Comparison of ENCODE assay signal across 8 cellular contexts in genomic region chr22:28773461-28773867, GRCh38. TPM values are rescaled to one million over a fixed set of nuclear protein-coding genes. Genes with fewer than 3 reads are reported as not detected.
A peak's percentile ranks its signal among the peaks of the same experiment; 100 is the strongest.
DNase-seq lines count a peak whose midpoint lies in the region; TF ChIP-seq lines count a peak whose summit lies in the region.

No MANE protein-coding gene starts in this region.

- H3K9me2 ChIP-seq in GM23248 (ENCODE audit: insufficient read depth) (no peaks in the 10 kb centered on the region), MM.1S (replicated peaks; ENCODE audit: insufficient read depth, low read length) (no peaks in the 10 kb centered on the region)

- peaks cover 14% of the 10 kb centered on the region for H3K36me3 ChIP-seq in GM23248 (ENCODE audit: low read depth)
- peaks cover 5% of the 10 kb centered on the region; the same call in 1 of the 2 replicates for H3K36me3 ChIP-seq in MM.1S (replicated peaks; ENCODE audit: insufficient read depth, low read length)
- peaks cover 0 to 8% of the 10 kb centered on the region in 2 donors for H3K36me3 ChIP-seq in muscle layer of duodenum (ENCODE audit: control insufficient read depth in 1 of 2, insufficient read depth in 2 of 2, low read length in 2 of 2)

- H2AFZ ChIP-seq in GM23248 (peak overlapping the region; percentile 79), MM.1S (ENCODE audit: low read length) (no peak overlapping the region)

- DNase-seq in GM23248 (peak; percentile 63), MM.1S (peak; percentile 66), coronary artery (ENCODE audit: low spot score) (no peak), NCI-H2196 treated with DMSO at 0.1 percent for 48 hours (lab: John Stamatoyannopoulos, UW; ENCODE audit: unreplicated experiment) (no peak), NCI-H1417 treated with DMSO at 0.1 percent for 48 hours (lab: John Stamatoyannopoulos, UW) (no peak)
- no peak for DNase-seq in activated CD8-positive, alpha-beta memory T cell treated with anti-CD3 and anti-CD28 coated beads, Interleukin-2, amount 50 U/mL, for 4 hours

- H4K20me1 ChIP-seq in GM23248 (ENCODE audit: insufficient read depth) (no peaks in the 10 kb centered on the region), MM.1S (ENCODE audit: insufficient read depth, low read length) (no peaks in the 10 kb centered on the region)

- peaks cover 49% of the 10 kb centered on the region for H3K79me2 ChIP-seq in GM23248 (ENCODE audit: insufficient read depth)
- H3K79me2 ChIP-seq in MM.1S (ENCODE audit: low read length): peaks cover 55% of the 10 kb centered on the region

- H3F3A ChIP-seq in GM23248 (ENCODE audit: insufficient read depth) (peaks cover 12% of the 10 kb centered on the region), MM.1S (ENCODE audit: insufficient read depth, low read length) (peaks cover 15% of the 10 kb centered on the region)

- WGBS in GM23248 (ENCODE audit: low coverage in 1 of 2, low lambda C conversion rate in 2 of 2, missing lambda C conversion rate in 2 of 2), 2 experiments: 0 to 1% methylated on average over 10 of the region's 10 CpGs

- in situ Hi-C loops in GM23248 (cut with MboI): no loop called here

- no peaks in the 10 kb centered on the region for H3K9me3 ChIP-seq in GM23248 (ENCODE audit: low read depth)
- H3K9me3 ChIP-seq in MM.1S (replicated peaks; ENCODE audit: insufficient read depth, low read length): no peaks in the 10 kb centered on the region
- no peaks in the 10 kb centered on the region for H3K9me3 ChIP-seq in muscle layer of duodenum (ENCODE audit: control insufficient read depth in 1 of 2, low read length in 2 of 2)

- no peaks in the 10 kb centered on the region for H3K27me3 ChIP-seq in GM23248 (replicated peaks; ENCODE audit: insufficient read depth)
- H3K27me3 ChIP-seq in MM.1S (replicated peaks; ENCODE audit: insufficient read depth, low read length): no peaks in the 10 kb centered on the region
- H3K27me3 ChIP-seq in muscle layer of duodenum (ENCODE audit: low read depth, low read length): no peaks in the 10 kb centered on the region

- H3K4me1 ChIP-seq in GM23248 (ENCODE audit: insufficient read depth) (0 out of 2 replicates have a peak, but pooled peaks cover 8% of the 10 kb centered on the region), MM.1S (ENCODE audit: low read length) (no peaks in the 10 kb centered on the region), muscle layer of duodenum (ENCODE audit: control insufficient read depth in 1 of 2, insufficient read depth in 2 of 2, low read length in 2 of 2) (peaks cover 0 to 20% of the 10 kb centered on the region in 2 donors)

- H3K4me2 ChIP-seq in GM23248 (ENCODE audit: unreplicated experiment) (peak overlapping the region; percentile 84), MM.1S (ENCODE audit: low read depth, low read length) (peak overlapping the region; percentile 44)

- H3K4me3 ChIP-seq in GM08714 (ENCODE audit: low read length) (peak overlapping the region; percentile 99), GM23248 (peak overlapping the region; percentile 82), MM.1S (ENCODE audit: low read length) (peak overlapping the region; percentile 85), coronary artery (peak overlapping the region; percentile 94), muscle layer of duodenum (ENCODE audit: low read depth in 1 of 2, low read length in 2 of 2) (peak overlapping the region; percentile 72 to 74)

- TF ChIP-seq CTCF in MM.1S (IDR thresholded peaks at IDR 0.05; ENCODE audit: low read length) (no peak), coronary artery (IDR thresholded peaks at IDR 0.05) (no peak)

- H3K27ac ChIP-seq in GM23248: peak overlapping the region; percentile 92
- H3K27ac ChIP-seq in MM.1S (ENCODE audit: low read length): peak overlapping the region; percentile 61
- peak overlapping the region; percentile 99 to 100 for H3K27ac ChIP-seq in coronary artery
- H3K27ac ChIP-seq in muscle layer of duodenum (ENCODE audit: low read length): peak overlapping the region; percentile 85

- H3K9ac ChIP-seq in GM23248 (peak overlapping the region; percentile 95), MM.1S (ENCODE audit: low read length) (peak overlapping the region; percentile 76)

RNA-seq across cellular contexts. Expression of gene CCDC117, which starts 1.0 kb away (rescaled TPM):
- 24.2 and 25.2 TPM in 2 replicates for total RNA-seq in GM23248 (2014; rRNA removed; shearing (Covaris generic))
- polyA plus RNA-seq in GM23248 (2016; fragmentation: Nextera tagmentation; extraction: Ambion mirVana): 14.6 and 16.2 TPM in 2 replicates

RNA-seq across cellular contexts. Expression of gene XBP1, which starts 26.9 kb away (rescaled TPM):
- total RNA-seq in GM23248 (2014; rRNA removed; shearing (Covaris generic)): 324 and 350 TPM in 2 replicates
- polyA plus RNA-seq in GM23248 (2016; fragmentation: Nextera tagmentation; extraction: Ambion mirVana): 256 and 258 TPM in 2 replicates

RNA-seq across cellular contexts. Expression of gene HSCB, which starts 31.6 kb away (rescaled TPM):
- total RNA-seq in GM23248 (2014; rRNA removed; shearing (Covaris generic)): 12.0 and 21.1 TPM in 2 replicates
- polyA plus RNA-seq in GM23248 (2016; fragmentation: Nextera tagmentation; extraction: Ambion mirVana): 23.6 and 25.9 TPM in 2 replicates

RNA-seq across cellular contexts. Expression of gene CHEK2, which starts 31.8 kb away (rescaled TPM):
- 12.2 and 22.0 TPM in 2 replicates for total RNA-seq in GM23248 (2014; rRNA removed; shearing (Covaris generic))
- 19.3 and 21.8 TPM in 2 replicates for polyA plus RNA-seq in GM23248 (2016; fragmentation: Nextera tagmentation; extraction: Ambion mirVana)

Comparison
In these comparisons a context has a peak if more than half of its experiments do, and no peak if none do; other contexts are left out.
1. DNase-seq: peak in GM23248 (single experiment) and MM.1S (single experiment); none in coronary artery (single experiment), NCI-H2196 treated with DMSO at 0.1 percent for 48 hours (single experiment), activated CD8-positive, alpha-beta memory T cell treated with anti-CD3 and anti-CD28 coated beads, Interleukin-2, amount 50 U/mL, for 4 hours (single experiment) and NCI-H1417 treated with DMSO at 0.1 percent for 48 hours (single experiment).
2. Peak in every context shown above with its lines, with median percentiles within 50 percentile points of each other: H3K4me3 ChIP-seq and H3K27ac ChIP-seq.